1 cellular context compared by ENCODE assay signal in the genomic region with DNA sequence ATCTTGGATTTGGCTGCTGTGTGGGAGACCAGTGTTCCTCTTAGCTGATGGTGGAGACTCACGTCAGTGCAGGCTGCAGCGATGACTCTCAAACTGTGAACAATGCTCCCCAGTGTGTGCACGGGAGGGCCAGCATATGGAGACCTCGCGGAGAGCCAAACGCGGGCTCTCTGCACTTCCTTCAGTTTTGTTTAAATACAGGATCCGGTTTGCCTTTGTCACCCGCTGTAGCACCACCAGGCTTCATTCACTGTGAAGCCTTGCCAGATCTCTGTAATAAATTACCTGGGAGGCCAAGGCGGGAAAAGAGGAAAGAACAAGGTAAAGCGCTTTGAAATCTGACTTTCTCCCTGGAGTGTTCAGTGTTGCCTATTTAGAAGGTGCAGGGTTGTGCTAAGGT.
TF ChIP-seq lines count a peak whose summit lies in the region.

No MANE protein-coding gene starts in this region.

TF ChIP-seq in HepG2, 621 proteins besides CTCF, POLR2A, EP300 and RAD21 (continued from another document and continues in another):
- TF ChIP-seq, protein P1, sequence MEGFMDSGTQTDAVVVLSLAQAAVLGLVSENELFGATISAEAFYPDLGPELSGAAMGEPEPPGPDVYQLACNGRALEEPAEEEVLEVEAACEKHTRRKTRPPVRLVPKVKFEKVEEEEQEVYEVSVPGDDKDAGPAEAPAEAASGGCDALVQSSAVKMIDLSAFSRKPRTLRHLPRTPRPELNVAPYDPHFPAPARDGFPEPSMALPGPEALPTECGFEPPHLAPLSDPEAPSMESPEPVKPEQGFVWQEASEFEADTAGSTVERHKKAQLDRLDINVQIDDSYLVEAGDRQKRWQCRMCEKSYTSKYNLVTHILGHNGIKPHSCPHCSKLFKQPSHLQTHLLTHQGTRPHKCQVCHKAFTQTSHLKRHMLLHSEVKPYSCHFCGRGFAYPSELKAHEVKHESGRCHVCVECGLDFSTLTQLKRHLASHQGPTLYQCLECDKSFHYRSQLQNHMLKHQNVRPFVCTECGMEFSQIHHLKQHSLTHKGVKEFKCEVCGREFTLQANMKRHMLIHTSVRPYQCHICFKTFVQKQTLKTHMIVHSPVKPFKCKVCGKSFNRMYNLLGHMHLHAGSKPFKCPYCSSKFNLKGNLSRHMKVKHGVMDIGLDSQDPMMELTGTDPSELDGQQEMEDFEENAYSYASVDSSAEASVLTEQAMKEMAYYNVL (CRISPR knock-in tag; IDR thresholded peaks at IDR 0.05; ENCODE audit: borderline replicate concordance), result peak; percentile 34; the same call in 1 of the 2 replicates
- TF ChIP-seq FOXC1 (CRISPR knock-in tag; IDR thresholded peaks at IDR 0.05; ENCODE audit: borderline replicate concordance) (no peak), SRSF1 (optimal IDR thresholded peaks at IDR 0.05; ENCODE audit: low read depth, low read length) (no peak), ZNF256 (CRISPR knock-in tag; conservative IDR thresholded peaks at IDR 0.05) (no peak), ZNF552 (CRISPR knock-in tag; IDR thresholded peaks at IDR 0.05; ENCODE audit: borderline replicate concordance) (no peak), ZNF562 (CRISPR knock-in tag; IDR thresholded peaks at IDR 0.05; ENCODE audit: borderline replicate concordance) (no peak), TAF1 (CRISPR knock-in tag; IDR thresholded peaks at IDR 0.05) (no peak), HOXA5 (CRISPR knock-in tag; IDR thresholded peaks at IDR 0.05) (0 out of 2 replicates have a peak, but pooled peaks have one; percentile 52), HOXA3 (CRISPR knock-in tag; IDR thresholded peaks at IDR 0.05) (peak; percentile 50), ZBTB42 (CRISPR knock-in tag; IDR thresholded peaks at IDR 0.05) (0 out of 2 replicates have a peak, but pooled peaks have one; percentile 36), CREM (IDR thresholded peaks at IDR 0.05) (no peak; the same call in 1 of the 2 replicates), CREM (CRISPR knock-in tag; IDR thresholded peaks at IDR 0.05) (no peak), ZNF788 (CRISPR knock-in tag; IDR thresholded peaks at IDR 0.05; ENCODE audit: borderline replicate concordance) (peak; percentile 63; the same call in 1 of the 2 replicates), NFYB (CRISPR knock-in tag; IDR thresholded peaks at IDR 0.05) (no peak), TP53 (CRISPR knock-in tag; conservative IDR thresholded peaks at IDR 0.05) (peak; percentile 44; the same call in 1 of the 2 replicates), GLI4 (CRISPR knock-in tag; IDR thresholded peaks at IDR 0.05; ENCODE audit: borderline replicate concordance) (no peak), ZMYM4 (CRISPR knock-in tag; IDR thresholded peaks at IDR 0.05) (0 out of 2 replicates have a peak, but pooled peaks have one; percentile 35), REPIN1 (CRISPR knock-in tag; IDR thresholded peaks at IDR 0.05; ENCODE audit: borderline replicate concordance, low read depth) (no peak), HDAC1 (CRISPR knock-in tag; IDR thresholded peaks at IDR 0.05) (no peak), YY1 (IDR thresholded peaks at IDR 0.05; ENCODE audit: insufficient read depth, insufficient replicate concordance, low read depth, low read length) (no peak), ZNF343 (CRISPR knock-in tag; IDR thresholded peaks at IDR 0.05) (no peak), CBX1 (IDR thresholded peaks at IDR 0.05; ENCODE audit: low read depth) (no peak), TRIM24 (CRISPR knock-in tag; IDR thresholded peaks at IDR 0.05) (no peak), HMGA1 (CRISPR knock-in tag; conservative IDR thresholded peaks at IDR 0.05) (no peak), JDP2 (CRISPR knock-in tag; IDR thresholded peaks at IDR 0.05; ENCODE audit: borderline replicate concordance) (no peak)
- TF ChIP-seq, protein P2, sequence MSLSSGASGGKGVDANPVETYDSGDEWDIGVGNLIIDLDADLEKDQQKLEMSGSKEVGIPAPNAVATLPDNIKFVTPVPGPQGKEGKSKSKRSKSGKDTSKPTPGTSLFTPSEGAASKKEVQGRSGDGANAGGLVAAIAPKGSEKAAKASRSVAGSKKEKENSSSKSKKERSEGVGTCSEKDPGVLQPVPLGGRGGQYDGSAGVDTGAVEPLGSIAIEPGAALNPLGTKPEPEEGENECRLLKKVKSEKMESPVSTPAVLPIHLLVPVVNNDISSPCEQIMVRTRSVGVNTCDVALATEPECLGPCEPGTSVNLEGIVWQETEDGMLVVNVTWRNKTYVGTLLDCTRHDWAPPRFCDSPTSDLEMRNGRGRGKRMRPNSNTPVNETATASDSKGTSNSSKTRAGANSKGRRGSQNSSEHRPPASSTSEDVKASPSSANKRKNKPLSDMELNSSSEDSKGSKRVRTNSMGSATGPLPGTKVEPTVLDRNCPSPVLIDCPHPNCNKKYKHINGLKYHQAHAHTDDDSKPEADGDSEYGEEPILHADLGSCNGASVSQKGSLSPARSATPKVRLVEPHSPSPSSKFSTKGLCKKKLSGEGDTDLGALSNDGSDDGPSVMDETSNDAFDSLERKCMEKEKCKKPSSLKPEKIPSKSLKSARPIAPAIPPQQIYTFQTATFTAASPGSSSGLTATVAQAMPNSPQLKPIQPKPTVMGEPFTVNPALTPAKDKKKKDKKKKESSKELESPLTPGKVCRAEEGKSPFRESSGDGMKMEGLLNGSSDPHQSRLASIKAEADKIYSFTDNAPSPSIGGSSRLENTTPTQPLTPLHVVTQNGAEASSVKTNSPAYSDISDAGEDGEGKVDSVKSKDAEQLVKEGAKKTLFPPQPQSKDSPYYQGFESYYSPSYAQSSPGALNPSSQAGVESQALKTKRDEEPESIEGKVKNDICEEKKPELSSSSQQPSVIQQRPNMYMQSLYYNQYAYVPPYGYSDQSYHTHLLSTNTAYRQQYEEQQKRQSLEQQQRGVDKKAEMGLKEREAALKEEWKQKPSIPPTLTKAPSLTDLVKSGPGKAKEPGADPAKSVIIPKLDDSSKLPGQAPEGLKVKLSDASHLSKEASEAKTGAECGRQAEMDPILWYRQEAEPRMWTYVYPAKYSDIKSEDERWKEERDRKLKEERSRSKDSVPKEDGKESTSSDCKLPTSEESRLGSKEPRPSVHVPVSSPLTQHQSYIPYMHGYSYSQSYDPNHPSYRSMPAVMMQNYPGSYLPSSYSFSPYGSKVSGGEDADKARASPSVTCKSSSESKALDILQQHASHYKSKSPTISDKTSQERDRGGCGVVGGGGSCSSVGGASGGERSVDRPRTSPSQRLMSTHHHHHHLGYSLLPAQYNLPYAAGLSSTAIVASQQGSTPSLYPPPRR (CRISPR knock-in tag; IDR thresholded peaks at IDR 0.05; ENCODE audit: borderline replicate concordance), result 0 out of 2 replicates have a peak, but pooled peaks have one; percentile 29
- TF ChIP-seq, protein P3, sequence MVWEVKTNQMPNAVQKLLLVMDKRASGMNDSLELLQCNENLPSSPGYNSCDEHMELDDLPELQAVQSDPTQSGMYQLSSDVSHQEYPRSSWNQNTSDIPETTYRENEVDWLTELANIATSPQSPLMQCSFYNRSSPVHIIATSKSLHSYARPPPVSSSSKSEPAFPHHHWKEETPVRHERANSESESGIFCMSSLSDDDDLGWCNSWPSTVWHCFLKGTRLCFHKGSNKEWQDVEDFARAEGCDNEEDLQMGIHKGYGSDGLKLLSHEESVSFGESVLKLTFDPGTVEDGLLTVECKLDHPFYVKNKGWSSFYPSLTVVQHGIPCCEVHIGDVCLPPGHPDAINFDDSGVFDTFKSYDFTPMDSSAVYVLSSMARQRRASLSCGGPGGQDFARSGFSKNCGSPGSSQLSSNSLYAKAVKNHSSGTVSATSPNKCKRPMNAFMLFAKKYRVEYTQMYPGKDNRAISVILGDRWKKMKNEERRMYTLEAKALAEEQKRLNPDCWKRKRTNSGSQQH (CRISPR knock-in tag; IDR thresholded peaks at IDR 0.05; ENCODE audit: low read depth), result no peak
- TF ChIP-seq, protein P4, sequence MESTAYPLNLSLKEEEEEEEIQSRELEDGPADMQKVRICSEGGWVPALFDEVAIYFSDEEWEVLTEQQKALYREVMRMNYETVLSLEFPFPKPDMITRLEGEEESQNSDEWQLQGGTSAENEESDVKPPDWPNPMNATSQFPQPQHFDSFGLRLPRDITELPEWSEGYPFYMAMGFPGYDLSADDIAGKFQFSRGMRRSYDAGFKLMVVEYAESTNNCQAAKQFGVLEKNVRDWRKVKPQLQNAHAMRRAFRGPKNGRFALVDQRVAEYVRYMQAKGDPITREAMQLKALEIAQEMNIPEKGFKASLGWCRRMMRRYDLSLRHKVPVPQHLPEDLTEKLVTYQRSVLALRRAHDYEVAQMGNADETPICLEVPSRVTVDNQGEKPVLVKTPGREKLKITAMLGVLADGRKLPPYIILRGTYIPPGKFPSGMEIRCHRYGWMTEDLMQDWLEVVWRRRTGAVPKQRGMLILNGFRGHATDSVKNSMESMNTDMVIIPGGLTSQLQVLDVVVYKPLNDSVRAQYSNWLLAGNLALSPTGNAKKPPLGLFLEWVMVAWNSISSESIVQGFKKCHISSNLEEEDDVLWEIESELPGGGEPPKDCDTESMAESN (CRISPR knock-in tag; conservative IDR thresholded peaks at IDR 0.05), result no peak
- TF ChIP-seq, protein P5, sequence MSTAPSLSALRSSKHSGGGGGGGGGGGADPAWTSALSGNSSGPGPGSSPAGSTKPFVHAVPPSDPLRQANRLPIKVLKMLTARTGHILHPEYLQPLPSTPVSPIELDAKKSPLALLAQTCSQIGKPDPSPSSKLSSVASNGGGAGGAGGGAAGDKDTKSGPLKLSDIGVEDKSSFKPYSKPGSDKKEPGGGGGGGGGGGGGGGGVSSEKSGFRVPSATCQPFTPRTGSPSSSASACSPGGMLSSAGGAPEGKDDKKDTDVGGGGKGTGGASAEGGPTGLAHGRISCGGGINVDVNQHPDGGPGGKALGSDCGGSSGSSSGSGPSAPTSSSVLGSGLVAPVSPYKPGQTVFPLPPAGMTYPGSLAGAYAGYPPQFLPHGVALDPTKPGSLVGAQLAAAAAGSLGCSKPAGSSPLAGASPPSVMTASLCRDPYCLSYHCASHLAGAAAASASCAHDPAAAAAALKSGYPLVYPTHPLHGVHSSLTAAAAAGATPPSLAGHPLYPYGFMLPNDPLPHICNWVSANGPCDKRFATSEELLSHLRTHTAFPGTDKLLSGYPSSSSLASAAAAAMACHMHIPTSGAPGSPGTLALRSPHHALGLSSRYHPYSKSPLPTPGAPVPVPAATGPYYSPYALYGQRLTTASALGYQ (CRISPR knock-in tag; IDR thresholded peaks at IDR 0.05), result no peak
- TF ChIP-seq, protein P6, sequence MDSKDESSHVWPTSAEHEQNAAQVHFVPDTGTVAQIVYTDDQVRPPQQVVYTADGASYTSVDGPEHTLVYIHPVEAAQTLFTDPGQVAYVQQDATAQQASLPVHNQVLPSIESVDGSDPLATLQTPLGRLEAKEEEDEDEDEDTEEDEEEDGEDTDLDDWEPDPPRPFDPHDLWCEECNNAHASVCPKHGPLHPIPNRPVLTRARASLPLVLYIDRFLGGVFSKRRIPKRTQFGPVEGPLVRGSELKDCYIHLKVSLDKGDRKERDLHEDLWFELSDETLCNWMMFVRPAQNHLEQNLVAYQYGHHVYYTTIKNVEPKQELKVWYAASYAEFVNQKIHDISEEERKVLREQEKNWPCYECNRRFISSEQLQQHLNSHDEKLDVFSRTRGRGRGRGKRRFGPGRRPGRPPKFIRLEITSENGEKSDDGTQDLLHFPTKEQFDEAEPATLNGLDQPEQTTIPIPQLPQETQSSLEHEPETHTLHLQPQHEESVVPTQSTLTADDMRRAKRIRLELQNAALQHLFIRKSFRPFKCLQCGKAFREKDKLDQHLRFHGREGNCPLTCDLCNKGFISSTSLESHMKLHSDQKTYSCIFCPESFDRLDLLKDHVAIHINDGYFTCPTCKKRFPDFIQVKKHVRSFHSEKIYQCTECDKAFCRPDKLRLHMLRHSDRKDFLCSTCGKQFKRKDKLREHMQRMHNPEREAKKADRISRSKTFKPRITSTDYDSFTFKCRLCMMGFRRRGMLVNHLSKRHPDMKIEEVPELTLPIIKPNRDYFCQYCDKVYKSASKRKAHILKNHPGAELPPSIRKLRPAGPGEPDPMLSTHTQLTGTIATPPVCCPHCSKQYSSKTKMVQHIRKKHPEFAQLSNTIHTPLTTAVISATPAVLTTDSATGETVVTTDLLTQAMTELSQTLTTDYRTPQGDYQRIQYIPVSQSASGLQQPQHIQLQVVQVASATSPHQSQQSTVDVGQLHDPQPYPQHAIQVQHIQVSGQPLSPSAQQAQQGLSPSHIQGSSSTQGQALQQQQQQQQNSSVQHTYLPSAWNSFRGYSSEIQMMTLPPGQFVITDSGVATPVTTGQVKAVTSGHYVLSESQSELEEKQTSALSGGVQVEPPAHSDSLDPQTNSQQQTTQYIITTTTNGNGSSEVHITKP (CRISPR knock-in tag; IDR thresholded peaks at IDR 0.05; ENCODE audit: low read depth), result no peak
- TF ChIP-seq, protein P7, sequence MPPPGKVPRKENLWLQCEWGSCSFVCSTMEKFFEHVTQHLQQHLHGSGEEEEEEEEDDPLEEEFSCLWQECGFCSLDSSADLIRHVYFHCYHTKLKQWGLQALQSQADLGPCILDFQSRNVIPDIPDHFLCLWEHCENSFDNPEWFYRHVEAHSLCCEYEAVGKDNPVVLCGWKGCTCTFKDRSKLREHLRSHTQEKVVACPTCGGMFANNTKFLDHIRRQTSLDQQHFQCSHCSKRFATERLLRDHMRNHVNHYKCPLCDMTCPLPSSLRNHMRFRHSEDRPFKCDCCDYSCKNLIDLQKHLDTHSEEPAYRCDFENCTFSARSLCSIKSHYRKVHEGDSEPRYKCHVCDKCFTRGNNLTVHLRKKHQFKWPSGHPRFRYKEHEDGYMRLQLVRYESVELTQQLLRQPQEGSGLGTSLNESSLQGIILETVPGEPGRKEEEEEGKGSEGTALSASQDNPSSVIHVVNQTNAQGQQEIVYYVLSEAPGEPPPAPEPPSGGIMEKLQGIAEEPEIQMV (CRISPR knock-in tag; IDR thresholded peaks at IDR 0.05; ENCODE audit: low read depth), result no peak
- TF ChIP-seq, protein P8, sequence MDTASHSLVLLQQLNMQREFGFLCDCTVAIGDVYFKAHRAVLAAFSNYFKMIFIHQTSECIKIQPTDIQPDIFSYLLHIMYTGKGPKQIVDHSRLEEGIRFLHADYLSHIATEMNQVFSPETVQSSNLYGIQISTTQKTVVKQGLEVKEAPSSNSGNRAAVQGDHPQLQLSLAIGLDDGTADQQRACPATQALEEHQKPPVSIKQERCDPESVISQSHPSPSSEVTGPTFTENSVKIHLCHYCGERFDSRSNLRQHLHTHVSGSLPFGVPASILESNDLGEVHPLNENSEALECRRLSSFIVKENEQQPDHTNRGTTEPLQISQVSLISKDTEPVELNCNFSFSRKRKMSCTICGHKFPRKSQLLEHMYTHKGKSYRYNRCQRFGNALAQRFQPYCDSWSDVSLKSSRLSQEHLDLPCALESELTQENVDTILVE (CRISPR knock-in tag; IDR thresholded peaks at IDR 0.05), result peak; percentile 16; the same call in 1 of the 2 replicates
- TF ChIP-seq, protein P9, sequence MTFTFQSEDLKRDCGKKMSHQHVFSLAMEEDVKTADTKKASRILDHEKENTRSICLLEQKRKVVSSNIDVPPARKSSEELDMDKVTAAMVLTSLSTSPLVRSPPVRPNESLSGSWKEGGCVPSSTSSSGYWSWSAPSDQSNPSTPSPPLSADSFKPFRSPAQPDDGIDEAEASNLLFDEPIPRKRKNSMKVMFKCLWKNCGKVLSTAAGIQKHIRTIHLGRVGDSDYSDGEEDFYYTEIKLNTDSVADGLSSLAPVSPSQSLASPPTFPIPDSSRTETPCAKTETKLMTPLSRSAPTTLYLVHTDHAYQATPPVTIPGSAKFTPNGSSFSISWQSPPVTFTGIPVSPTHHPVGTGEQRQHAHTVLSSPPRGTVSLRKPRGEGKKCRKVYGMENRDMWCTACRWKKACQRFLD (CRISPR knock-in tag; IDR thresholded peaks at IDR 0.05; ENCODE audit: borderline replicate concordance), result no peak
